Comparison of ENCODE assay signal across 13 cellular contexts in genomic region chr19:40607898-40608621, GRCh38. TPM values are rescaled to one million over a fixed set of nuclear protein-coding genes. Genes with fewer than 3 reads are reported as not detected.
DNase-seq lines count a peak whose midpoint lies in the region; ATAC-seq and TF ChIP-seq lines count a peak whose summit lies in the region.
"Had no signal": no experiment of that assay in that cellular context is flagged by ENCODE, and none has a peak within 500 bp of the region (broad histone marks: within the 10 kb centered on the region; RNA-seq: fewer than 3 reads in every experiment).

No MANE protein-coding gene starts in this region.

- ATAC-seq in CD8-positive, alpha-beta T cell: no peak
- ATAC-seq in HG03196 (IDR thresholded peaks at IDR 0.05; ENCODE audit: unreplicated experiment): no peak
- ATAC-seq: right cardiac atrium; stimulated activated naive CD8-positive, alpha-beta T cell treated with anti-CD3 and anti-CD28 coated beads, Interleukin-15, amount 100 ng/mL, for 72 hours had no signal

- H3K27me3 ChIP-seq in CD8-positive, alpha-beta T cell (ENCODE audit: insufficient read depth, low read length): no peaks in the 10 kb centered on the region

- H3K36me3 Mint-ChIP-seq in CD8-positive, alpha-beta T cell: no peaks in the 10 kb centered on the region
- H3K36me3 Mint-ChIP-seq in IgD-negative memory B cell: no peaks in the 10 kb centered on the region
- no peaks in the 10 kb centered on the region for H3K36me3 Mint-ChIP-seq in chondrocyte (ENCODE audit: low read depth)
- peaks cover 10% of the 10 kb centered on the region for H3K36me3 Mint-ChIP-seq in neural crest cell (ENCODE audit: low read depth)
- peaks cover 0 to 16% of the 10 kb centered on the region in 2 donors for H3K36me3 Mint-ChIP-seq in CD14-positive monocyte

- POLR2A ChIA-PET in CD8-positive, alpha-beta T cell (lab: Charles Lee): interaction anchor here (2.0 kb wide), 1 partner anchor 187 kb away, joined by 7 read pairs; no protein-coding TSS in a partner anchor

- H3K4me3 Mint-ChIP-seq in CD8-positive, alpha-beta T cell: peak overlapping the region; percentile 38
- peak overlapping the region in 3 of 4 donors; percentile 64 to 85 (median 78) for H3K4me3 Mint-ChIP-seq in IgD-negative memory B cell
- no peak overlapping the region for H3K4me3 Mint-ChIP-seq in chondrocyte (ENCODE audit: unreplicated experiment)
- H3K4me3 Mint-ChIP-seq in neural crest cell: peak overlapping the region; percentile 63
- H3K4me3 Mint-ChIP-seq in CD14-positive monocyte: peak overlapping the region in 1 of 2 donors; percentile 91

- H3K9me3 ChIP-seq in CD8-positive, alpha-beta T cell (ENCODE audit: low read length): no peaks in the 10 kb centered on the region

- peak overlapping the region; percentile 60 for H3K27ac Mint-ChIP-seq in CD8-positive, alpha-beta T cell
- peak overlapping the region in 1 of 3 donors; percentile 64 for H3K27ac Mint-ChIP-seq in IgD-negative memory B cell
- H3K27ac Mint-ChIP-seq in chondrocyte (ENCODE audit: unreplicated experiment): peak overlapping the region; percentile 3
- H3K27ac Mint-ChIP-seq in neural crest cell (ENCODE audit: unreplicated experiment): no peak overlapping the region
- H3K27ac Mint-ChIP-seq in CD14-positive monocyte: no peak overlapping the region

- H3K9me3 Mint-ChIP-seq in CD8-positive, alpha-beta T cell: no peaks in the 10 kb centered on the region
- H3K9me3 Mint-ChIP-seq in IgD-negative memory B cell (peaks cover 0 to 2% (median 0%) of the 10 kb centered on the region in 3 donors), chondrocyte (ENCODE audit: low read depth) (no peaks in the 10 kb centered on the region), neural crest cell (no peaks in the 10 kb centered on the region), CD14-positive monocyte (peaks cover 3 to 13% (median 8%) of the 10 kb centered on the region in 7 donors)
- H3K9me3 Mint-ChIP-seq: stimulated activated naive CD8-positive, alpha-beta T cell treated with anti-CD3 and anti-CD28 coated beads, Interleukin-15, amount 100 ng/mL, for 72 hours had no signal

- no peak for DNase-seq in CD8-positive, alpha-beta T cell
- DNase-seq in chondrocyte (ENCODE audit: low spot score) (no peak), neural crest cell (ENCODE audit: low read depth, low spot score) (no peak), CD14-positive monocyte (ENCODE audit: low spot score) (no peak), SHP77 (lab: John Stamatoyannopoulos, UW) (no peak)
- DNase-seq: C1 segment of cervical spinal cord; NCI-H1436 treated with DMSO at 0.1 percent for 48 hours; NCI-H526 treated with DMSO at 0.1 percent for 48 hours; stimulated activated naive CD8-positive, alpha-beta T cell treated with anti-CD3 and anti-CD28 coated beads, Interleukin-15, amount 100 ng/mL, for 72 hours had no signal

- H3K4me1 ChIP-seq in CD8-positive, alpha-beta T cell (ENCODE audit: insufficient read depth, low read length): peaks cover 54% of the 10 kb centered on the region

- no peak for TF ChIP-seq CTCF in CD8-positive, alpha-beta T cell (IDR thresholded peaks at IDR 0.05)
- TF ChIP-seq CTCF in chondrocyte (IDR thresholded peaks at IDR 0.05) (no peak), neural crest cell (conservative IDR thresholded peaks at IDR 0.05) (no peak), CD14-positive monocyte (IDR thresholded peaks at IDR 0.05) (no peak)

- H3K4me1 Mint-ChIP-seq in CD8-positive, alpha-beta T cell (ENCODE audit: low read depth): peaks cover 69% of the 10 kb centered on the region
- H3K4me1 Mint-ChIP-seq in IgD-negative memory B cell (peaks cover 16 to 46% (median 37%) of the 10 kb centered on the region in 3 donors), chondrocyte (ENCODE audit: low read depth) (peaks cover 49% of the 10 kb centered on the region), neural crest cell (peaks cover 49% of the 10 kb centered on the region), CD14-positive monocyte (peaks cover 68% of the 10 kb centered on the region)

- H3K27ac ChIP-seq in CD8-positive, alpha-beta T cell (ENCODE audit: low read depth, low read length): no peak overlapping the region
- H3K27ac ChIP-seq: KMS-11 had no signal

- intact Hi-C loops in CD8-positive, alpha-beta T cell (cut with DNase I, micrococcal nuclease): loop anchor here (10.0 kb wide), 2 partner anchors 747 to 1203 kb away; partner anchors contain the start of genes ZFP36 (in 2 of the 2) and TGFB1 (in 1 of the 2)
- intact Hi-C loops in CD14-positive monocyte (cut with micrococcal nuclease): loop anchor here in 1 of 2 donors (10.0 kb wide), 1 partner anchor 303 kb away; no protein-coding TSS in a partner anchor

- H3K4me3 ChIP-seq in CD8-positive, alpha-beta T cell (ENCODE audit: low read depth, low read length): no peak overlapping the region

- H3K27me3 Mint-ChIP-seq in CD8-positive, alpha-beta T cell (ENCODE audit: low read depth): no peaks in the 10 kb centered on the region
- H3K27me3 Mint-ChIP-seq in IgD-negative memory B cell: no peaks in the 10 kb centered on the region
- no peaks in the 10 kb centered on the region for H3K27me3 Mint-ChIP-seq in chondrocyte (ENCODE audit: low read depth)
- peaks cover 95% of the 10 kb centered on the region for H3K27me3 Mint-ChIP-seq in neural crest cell (ENCODE audit: low read depth)
- H3K27me3 Mint-ChIP-seq in CD14-positive monocyte (ENCODE audit: low read depth in 3 of 3): peaks cover 49 to 77% (median 62%) of the 10 kb centered on the region in 3 donors

- CTCF ChIA-PET in CD8-positive, alpha-beta T cell (lab: Charles Lee): interaction anchor here (0.5 to 3.9 kb wide), 3 partner anchors 27 to 1208 kb away, joined by 3 to 33 read pairs (median 4); no protein-coding TSS in a partner anchor

- H3K36me3 ChIP-seq in CD8-positive, alpha-beta T cell (ENCODE audit: insufficient read depth, low read length): no peaks in the 10 kb centered on the region

RNA-seq across cellular contexts. Expression of gene LTBP4, which starts 6.9 kb away (rescaled TPM):
- total RNA-seq in CD8-positive, alpha-beta T cell: 100 to 1,000 TPM in 1 of 2 experiments, 10 to 100 TPM in 1; 86.0 to 107 TPM
- polyA plus RNA-seq in IgD-negative memory B cell: 22.1 TPM
- 161 to 311 TPM (median 163 TPM) in 3 replicates for total RNA-seq in chondrocyte
- total RNA-seq in neural crest cell: 125 TPM in 2 replicates
- 1 to 10 TPM; 3.8 to 8.0 TPM for polyA plus RNA-seq in CD14-positive monocyte

RNA-seq across cellular contexts. Expression of gene SHKBP1, which starts 31.4 kb away (rescaled TPM):
- total RNA-seq in CD8-positive, alpha-beta T cell: 10 to 100 TPM; 93.8 to 95.3 TPM
- polyA plus RNA-seq in IgD-negative memory B cell (210 TPM), CD14-positive monocyte (100 to 1,000 TPM; 234 to 284 TPM)
- total RNA-seq in chondrocyte (40.9 to 47.8 TPM (median 46.8 TPM) in 3 replicates), neural crest cell (72.0 and 76.3 TPM in 2 replicates)

Comparison
In these comparisons a context has a peak if more than half of its experiments do, and no peak if none do; other contexts are left out.
1. H3K27ac Mint-ChIP-seq: peak in CD8-positive, alpha-beta T cell (single experiment) and chondrocyte (single experiment); none in neural crest cell (single experiment) and CD14-positive monocyte (0 of 7).